ENCODE assay signal across 3 cellular contexts in the genomic region with DNA sequence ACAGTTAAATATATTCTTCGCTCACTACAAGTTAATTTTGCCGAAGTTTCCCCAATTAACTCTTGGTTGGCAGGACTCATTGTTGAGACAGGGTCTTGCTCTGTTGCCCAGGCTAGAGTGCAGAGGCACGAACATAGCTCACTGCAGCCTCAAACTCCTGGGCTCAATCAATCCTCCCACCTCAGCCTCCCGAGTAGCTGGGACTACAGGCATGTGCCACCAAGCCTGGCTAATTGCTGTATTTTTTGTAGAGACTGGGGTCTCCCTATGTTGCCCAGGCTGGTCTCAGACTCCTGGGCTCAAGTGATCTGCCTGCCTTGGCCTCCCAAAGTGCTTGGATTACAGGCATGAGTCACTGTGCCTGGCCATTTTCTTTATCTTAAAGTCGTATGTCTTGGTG. TPM values are rescaled to one million over a fixed set of nuclear protein-coding genes. Genes with fewer than 3 reads are reported as not detected.
"Had no signal": no experiment of that assay in that cellular context is flagged by ENCODE, and none has a peak within 500 bp of the region (broad histone marks: within the 10 kb centered on the region; RNA-seq: fewer than 3 reads in every experiment).

No MANE protein-coding gene starts in this region.

RNA-seq across cellular contexts. Expression of a gene that starts 15.7 kb away (rescaled TPM):
- total RNA-seq: glomerular endothelial cell, left ventricle myocardium superior, myocyte had no signal
